ENCODE assay signal across 39 cellular contexts in genomic region chr9:117545846-117546245, GRCh38.
DNase-seq lines count a peak whose midpoint lies in the region; ATAC-seq and TF ChIP-seq lines count a peak whose summit lies in the region.
"Had no signal": no experiment of that assay in that cellular context is flagged by ENCODE, and none has a peak within 500 bp of the region (broad histone marks: within the 10 kb centered on the region; RNA-seq: fewer than 3 reads in every experiment).

No MANE protein-coding gene starts in this region.

- no peak overlapping the region for H3K4me3 Mint-ChIP-seq in activated CD4-positive, alpha-beta T cell treated with anti-CD3 and anti-CD28 coated beads, Interleukin-2, amount 10 ng/mL, durations not matched to agents 24 days and 14 days
- H3K4me3 Mint-ChIP-seq: activated CD4-positive, alpha-beta memory T cell treated with anti-CD3 and anti-CD28 coated beads for 36 hours; activated naive CD8-positive, alpha-beta T cell treated with anti-CD3 and anti-CD28 coated beads, Interleukin-2, amount 50 U/mL, for 24 hours; CD14-positive monocyte; effector memory CD8-positive, alpha-beta T cell; T-helper 17 cell had no signal

- no peak overlapping the region for H3K4me3 ChIP-seq in LNCaP clone FGC (ENCODE audit: low read depth, low read length)
- H3K4me3 ChIP-seq: esophagus muscularis mucosa, GM12878, heart right ventricle, lung, PC-9, prostate gland, thoracic aorta, uterus had no signal

- peaks cover 2% of the 10 kb centered on the region for H3K4me1 Mint-ChIP-seq in activated CD4-positive, alpha-beta T cell treated with anti-CD3 and anti-CD28 coated beads, Interleukin-2, amount 10 ng/mL, durations not matched to agents 24 days and 14 days
- H3K4me1 Mint-ChIP-seq: CD14-positive monocyte had no signal

- peak; percentile 6 for DNase-seq in NCI-H1105 treated with DMSO at 0.1 percent for 48 hours (lab: John Stamatoyannopoulos, UW)
- no peak for DNase-seq in NCI-H1105 (lab: John Stamatoyannopoulos, UW)
- no peak for DNase-seq in LNCaP clone FGC (ENCODE audit: low read depth)
- DNase-seq in activated CD4-positive, alpha-beta T cell treated with anti-CD3 and anti-CD28 coated beads, Interleukin-2, amount 10 ng/mL, durations not matched to agents 24 days and 14 days, result no peak
- DNase-seq in cerebellar cortex (ENCODE audit: low spot score), result no peak
- DNase-seq: activated CD4-positive, alpha-beta memory T cell treated with anti-CD3 and anti-CD28 coated beads for 36 hours; activated CD8-positive, alpha-beta memory T cell treated with anti-CD3 and anti-CD28 coated beads, Interleukin-2, amount 50 U/mL, for 4 hours; activated naive CD4-positive, alpha-beta T cell; activated naive CD8-positive, alpha-beta T cell treated with anti-CD3 and anti-CD28 coated beads, Interleukin-2, amount 50 U/mL, for 24 hours; Calu3; central memory CD4-positive, alpha-beta T cell; effector memory CD8-positive, alpha-beta T cell; foreskin melanocyte; H7; heart right ventricle; Karpas-422; kidney glomerular epithelial cell; naive thymus-derived CD8-positive, alpha-beta T cell; NCI-H187; NCI-H2227 treated with DMSO at 0.1 percent for 48 hours; occipital lobe; PC-9; Right ventricle myocardium superior; stimulated activated CD4-positive, alpha-beta T cell treated with anti-CD3 and anti-CD28 coated beads, Interleukin-12 subunit alpha, Interleukin-12 subunit beta, amount 100 ng/mL, for 4 hours; stimulated activated CD4-positive, alpha-beta T cell treated with anti-CD3 and anti-CD28 coated beads, Interleukin-2, amount 100 ng/mL, for 48 hours; stimulated activated naive CD8-positive, alpha-beta T cell treated with anti-CD3 and anti-CD28 coated beads, Interleukin-15, amount 100 ng/mL, for 72 hours; T-helper 17 cell; uterus had no signal

- H3K36me3 Mint-ChIP-seq in activated CD4-positive, alpha-beta T cell treated with anti-CD3 and anti-CD28 coated beads, Interleukin-2, amount 10 ng/mL, durations not matched to agents 24 days and 14 days (ENCODE audit: low read depth), result no peaks in the 10 kb centered on the region
- H3K36me3 Mint-ChIP-seq: activated CD4-positive, alpha-beta memory T cell treated with anti-CD3 and anti-CD28 coated beads for 36 hours; CD14-positive monocyte had no signal

- intact Hi-C loops in activated CD4-positive, alpha-beta T cell treated with anti-CD3 and anti-CD28 coated beads, Interleukin-2, amount 10 ng/mL, durations not matched to agents 24 days and 14 days (cut with micrococcal nuclease), result no loop called here

- no peaks in the 10 kb centered on the region for H3K9me3 Mint-ChIP-seq in activated CD4-positive, alpha-beta T cell treated with anti-CD3 and anti-CD28 coated beads, Interleukin-2, amount 10 ng/mL, durations not matched to agents 24 days and 14 days
- H3K9me3 Mint-ChIP-seq: activated CD4-positive, alpha-beta memory T cell treated with anti-CD3 and anti-CD28 coated beads for 36 hours; effector memory CD8-positive, alpha-beta T cell; stimulated activated naive CD8-positive, alpha-beta T cell treated with anti-CD3 and anti-CD28 coated beads, Interleukin-15, amount 100 ng/mL, for 72 hours had no signal

- H3K27me3 Mint-ChIP-seq in activated CD4-positive, alpha-beta T cell treated with anti-CD3 and anti-CD28 coated beads, Interleukin-2, amount 10 ng/mL, durations not matched to agents 24 days and 14 days, result no peaks in the 10 kb centered on the region
- H3K27me3 Mint-ChIP-seq: activated CD4-positive, alpha-beta memory T cell treated with anti-CD3 and anti-CD28 coated beads for 36 hours; effector memory CD8-positive, alpha-beta T cell; stimulated activated naive CD8-positive, alpha-beta T cell treated with anti-CD3 and anti-CD28 coated beads, Interleukin-15, amount 100 ng/mL, for 72 hours had no signal

- TF ChIP-seq CTCF in 22Rv1 (IDR thresholded peaks at IDR 0.05) (peak; percentile 20), LNCaP clone FGC (IDR thresholded peaks at IDR 0.05; ENCODE audit: control insufficient read depth, extremely low read depth, insufficient read depth) (0 out of 2 replicates have a peak, but pooled peaks have one; percentile 18), VCaP (conservative IDR thresholded peaks at IDR 0.05) (peak; percentile 72)

- no peak for ATAC-seq in HG03280 (IDR thresholded peaks at IDR 0.05; ENCODE audit: unreplicated experiment)
- ATAC-seq: activated naive CD8-positive, alpha-beta T cell treated with anti-CD3 and anti-CD28 coated beads, Interleukin-2, amount 50 U/mL, for 24 hours; effector memory CD8-positive, alpha-beta T cell; GM12878; naive thymus-derived CD8-positive, alpha-beta T cell; sciatic nerve; SK-N-SH treated with all-trans-retinoic acid at 6 μM for 48 hours; stimulated activated naive CD8-positive, alpha-beta T cell treated with anti-CD3 and anti-CD28 coated beads, Interleukin-15, amount 100 ng/mL, for 72 hours; T-helper 17 cell had no signal

- no peak overlapping the region for H3K27ac ChIP-seq in 22Rv1
- peak overlapping the region; percentile 64; the same call in 1 of the 2 replicates for H3K27ac ChIP-seq in VCaP
- H3K27ac ChIP-seq: esophagus muscularis mucosa, heart right ventricle, PC-9, prostate gland, thoracic aorta, uterus had no signal

- no peak overlapping the region for H3K27ac Mint-ChIP-seq in activated CD4-positive, alpha-beta T cell treated with anti-CD3 and anti-CD28 coated beads, Interleukin-2, amount 10 ng/mL, durations not matched to agents 24 days and 14 days
- H3K27ac Mint-ChIP-seq: activated CD4-positive, alpha-beta memory T cell treated with anti-CD3 and anti-CD28 coated beads for 36 hours; activated naive CD8-positive, alpha-beta T cell treated with anti-CD3 and anti-CD28 coated beads, Interleukin-2, amount 50 U/mL, for 24 hours; CD14-positive monocyte; effector memory CD8-positive, alpha-beta T cell; stimulated activated naive CD8-positive, alpha-beta T cell treated with anti-CD3 and anti-CD28 coated beads, Interleukin-15, amount 100 ng/mL, for 72 hours; T-helper 17 cell had no signal

Comparison
In these comparisons a context has a peak if more than half of its experiments do, and no peak if none do; other contexts are left out.
1. CTCF ChIP-seq: peak in every context shown above with its lines; median percentile 72 in VCaP; 20 in 22Rv1; 18 in LNCaP clone FGC.